In genomic region chr13:27921421-27921960, GRCh38 we compare ENCODE assay signal across 12 cellular contexts. TPM values are rescaled to one million over a fixed set of nuclear protein-coding genes. Genes with fewer than 3 reads are reported as not detected.
A peak's percentile ranks its signal among the peaks of the same experiment; 100 is the strongest.
DNase-seq lines count a peak whose midpoint lies in the region; ATAC-seq, FAIRE-seq and TF ChIP-seq lines count a peak whose summit lies in the region.
"Had no signal": no experiment of that assay in that cellular context is flagged by ENCODE, and none has a peak within 500 bp of the region (broad histone marks: within the 10 kb centered on the region; RNA-seq: fewer than 3 reads in every experiment).

No MANE protein-coding gene starts in this region.

- WGBS in HepG2 (ENCODE audit: low lambda C conversion rate) = 89% methylated on average over 10 of the region's 41 CpGs

- no peak overlapping the region for H3K27ac Mint-ChIP-seq in activated CD4-positive, alpha-beta T cell treated with anti-CD3 and anti-CD28 coated beads, Interleukin-2, amount 10 ng/mL, durations not matched to agents 24 days and 14 days
- H3K27ac Mint-ChIP-seq in activated CD4-positive, alpha-beta memory T cell treated with anti-CD3 and anti-CD28 coated beads for 36 hours = no peak overlapping the region
- no peak overlapping the region for H3K27ac Mint-ChIP-seq in mesothelial cell of epicardium

- CTCF ChIA-PET in activated CD4-positive, alpha-beta memory T cell treated with anti-CD3 and anti-CD28 coated beads for 36 hours (lab: Charles Lee) = interaction anchor here (0.8 to 2.7 kb wide), 2 partner anchors 33 to 51 kb away, joined by 3 to 21 read pairs; no protein-coding TSS in a partner anchor
- CTCF ChIA-PET in HepG2 (lab: Yijun Ruan, JAX; ENCODE audit: low intra/inter-chr PET ratio, low total read pairs) = no interaction called here

- H3K27me3 Mint-ChIP-seq in activated CD4-positive, alpha-beta T cell treated with anti-CD3 and anti-CD28 coated beads, Interleukin-2, amount 10 ng/mL, durations not matched to agents 24 days and 14 days = peaks cover 82% of the 10 kb centered on the region
- peaks cover 71% of the 10 kb centered on the region for H3K27me3 Mint-ChIP-seq in activated CD4-positive, alpha-beta memory T cell treated with anti-CD3 and anti-CD28 coated beads for 36 hours
- H3K27me3 Mint-ChIP-seq in mesothelial cell of epicardium (ENCODE audit: low read depth) = peaks cover 96% of the 10 kb centered on the region

- TF ChIP-seq CTCF in HepG2 (CRISPR knock-in tag; IDR thresholded peaks at IDR 0.05) (no peak), omental fat pad (IDR thresholded peaks at IDR 0.05) (no peak), mesothelial cell of epicardium (IDR thresholded peaks at IDR 0.05; ENCODE audit: unreplicated experiment) (no peak)

- H3K4me1 Mint-ChIP-seq in activated CD4-positive, alpha-beta T cell treated with anti-CD3 and anti-CD28 coated beads, Interleukin-2, amount 10 ng/mL, durations not matched to agents 24 days and 14 days = peaks cover 12% of the 10 kb centered on the region
- H3K4me1 Mint-ChIP-seq in activated CD4-positive, alpha-beta memory T cell treated with anti-CD3 and anti-CD28 coated beads for 36 hours (ENCODE audit: low read depth) = peaks cover 38% of the 10 kb centered on the region
- H3K4me1 Mint-ChIP-seq in mesothelial cell of epicardium = peaks cover 13% of the 10 kb centered on the region

- TF ChIP-seq EP300 in HepG2 (IDR thresholded peaks at IDR 0.05; ENCODE audit: low read depth in 2 of 2, low read length in 2 of 2) = no peak
- TF ChIP-seq EP300 in HepG2 (CRISPR knock-in tag; IDR thresholded peaks at IDR 0.05; ENCODE audit: borderline replicate concordance) = no peak

- H3K4me3 ChIP-seq in HepG2 (replicated peaks in 1 of 3; ENCODE audit: insufficient read depth in 1 of 3, low read depth in 2 of 3, low read length in 3 of 3) (peak overlapping the region in 2 of 3 experiments; percentile 45 to 68; a peak in 3 of 6 replicates), stomach smooth muscle (ENCODE audit: low read length in 2 of 2) (peak overlapping the region; percentile 54 to 68)

- H3K4me2 ChIP-seq in HepG2 (ENCODE audit: low read depth, low read length) = peak overlapping the region; percentile 77

- no peak for TF ChIP-seq RAD21 in HepG2 (CRISPR knock-in tag; IDR thresholded peaks at IDR 0.05)

- no peak overlapping the region for H3K9ac ChIP-seq in HepG2 (ENCODE audit: insufficient read depth, low read depth, low read length)
- H3K9ac ChIP-seq in stomach smooth muscle (ENCODE audit: low read length in 2 of 2) = no peak overlapping the region

- H3K4me1 ChIP-seq in HepG2 (ENCODE audit: insufficient read depth, low read length) (peaks cover 35% of the 10 kb centered on the region), stomach smooth muscle (ENCODE audit: control insufficient read depth, insufficient read depth, low read length) (peaks cover 42% of the 10 kb centered on the region)

- H3K27me3 ChIP-seq in HepG2 (ENCODE audit: control insufficient read depth in 1 of 2, insufficient read depth in 2 of 2, low read length in 2 of 2) (peaks cover 8 to 53% of the 10 kb centered on the region in 2 experiments), stomach smooth muscle (ENCODE audit: control insufficient read depth in 1 of 2, insufficient read depth in 2 of 2, low read length in 2 of 2) (peaks cover 73 to 93% of the 10 kb centered on the region in 2 donors)

- no peak for FAIRE-seq in HepG2 (lab: Jason Lieb, UNC)

- in situ Hi-C loops in HepG2 (cut with HindIII; ENCODE audit: extremely low pct_ligation_motif_present, low pct_unique_long_range_greater_than_20kb) = no loop called here

- BruUV-seq in HepG2 (replicated peaks; lab: Mats Ljungman, UMichigan) = no TSS peak

- H3K4me3 Mint-ChIP-seq in activated CD4-positive, alpha-beta T cell treated with anti-CD3 and anti-CD28 coated beads, Interleukin-2, amount 10 ng/mL, durations not matched to agents 24 days and 14 days = peak overlapping the region; percentile 67
- peak overlapping the region; percentile 66 for H3K4me3 Mint-ChIP-seq in activated CD4-positive, alpha-beta memory T cell treated with anti-CD3 and anti-CD28 coated beads for 36 hours
- H3K4me3 Mint-ChIP-seq in mesothelial cell of epicardium = no peak overlapping the region

- peaks cover 9% of the 10 kb centered on the region for H3K9me3 Mint-ChIP-seq in activated CD4-positive, alpha-beta T cell treated with anti-CD3 and anti-CD28 coated beads, Interleukin-2, amount 10 ng/mL, durations not matched to agents 24 days and 14 days
- H3K9me3 Mint-ChIP-seq in activated CD4-positive, alpha-beta memory T cell treated with anti-CD3 and anti-CD28 coated beads for 36 hours = no peaks in the 10 kb centered on the region
- no peaks in the 10 kb centered on the region for H3K9me3 Mint-ChIP-seq in mesothelial cell of epicardium
- H3K9me3 Mint-ChIP-seq: T-helper 1 cell treated with Interleukin-12 subunit alpha and Interleukin-12 subunit beta and Interleukin-4 antibody, amounts not matched to agents 30 μg/mL and 1 μg/mL, for 36 hours had no signal

- ATAC-seq in HepG2 (peak; percentile 21), omental fat pad (ENCODE audit: low FRiP score) (no peak), GM19328 (IDR thresholded peaks at IDR 0.05; ENCODE audit: unreplicated experiment) (no peak)

- no peaks in the 10 kb centered on the region for H4K20me1 ChIP-seq in HepG2 (ENCODE audit: insufficient read depth, low read length)

- H3K79me2 ChIP-seq in HepG2 (ENCODE audit: insufficient read depth, low read length) = no peaks in the 10 kb centered on the region

- peaks cover 3% of the 10 kb centered on the region for H3K36me3 Mint-ChIP-seq in activated CD4-positive, alpha-beta T cell treated with anti-CD3 and anti-CD28 coated beads, Interleukin-2, amount 10 ng/mL, durations not matched to agents 24 days and 14 days (ENCODE audit: low read depth)
- no peaks in the 10 kb centered on the region for H3K36me3 Mint-ChIP-seq in activated CD4-positive, alpha-beta memory T cell treated with anti-CD3 and anti-CD28 coated beads for 36 hours
- no peaks in the 10 kb centered on the region for H3K36me3 Mint-ChIP-seq in mesothelial cell of epicardium

- POLR2A ChIA-PET in activated CD4-positive, alpha-beta memory T cell treated with anti-CD3 and anti-CD28 coated beads for 36 hours (lab: Charles Lee) = interaction anchor here (1.0 kb wide), 1 partner anchor 48 kb away, joined by 3 read pairs; no protein-coding TSS in a partner anchor
- POLR2A ChIA-PET in HepG2 (lab: Yijun Ruan, JAX) = no interaction called here

- intact Hi-C loops in activated CD4-positive, alpha-beta T cell treated with anti-CD3 and anti-CD28 coated beads, Interleukin-2, amount 10 ng/mL, durations not matched to agents 24 days and 14 days (cut with micrococcal nuclease) = loop anchor here (10.0 kb wide), 1 partner anchor 97 kb away; no protein-coding TSS in a partner anchor
- intact Hi-C loops in activated CD4-positive, alpha-beta memory T cell treated with anti-CD3 and anti-CD28 coated beads for 36 hours (cut with micrococcal nuclease) = loop anchor here (5.0 kb wide), 1 partner anchor 129 kb away; the partner anchor contains the start of gene GSX1
- intact Hi-C loops in HepG2 (cut with micrococcal nuclease; ENCODE audit: unreplicated experiment) = loop anchor here (2.0 kb wide), 1 partner anchor 39 kb away; no protein-coding TSS in a partner anchor

- no peak for DNase-seq in activated CD4-positive, alpha-beta T cell treated with anti-CD3 and anti-CD28 coated beads, Interleukin-2, amount 10 ng/mL, durations not matched to agents 24 days and 14 days
- DNase-seq in activated CD4-positive, alpha-beta T cell treated with anti-CD3 and anti-CD28 coated beads, Interleukin-2, amount 50 U/mL, for 48 hours = no peak
- peak; percentile 50 for DNase-seq in activated CD4-positive, alpha-beta memory T cell treated with anti-CD3 and anti-CD28 coated beads for 36 hours
- DNase-seq in HepG2 (ENCODE audit: low spot score) (no peak), omental fat pad (ENCODE audit: low spot score) (no peak), mesothelial cell of epicardium (ENCODE audit: low spot score in 2 of 2, unreplicated experiment in 2 of 2) (no peak)

- H2AFZ ChIP-seq in HepG2 (ENCODE audit: low read length) = no peak overlapping the region

- H3K36me3 ChIP-seq in HepG2 (replicated peaks in 1 of 2; ENCODE audit: control insufficient read depth in 1 of 2, insufficient read depth in 2 of 2, low read length in 2 of 2) (no peaks in the 10 kb centered on the region), stomach smooth muscle (ENCODE audit: control insufficient read depth in 2 of 2, insufficient read depth in 2 of 2, low read length in 2 of 2) (no peaks in the 10 kb centered on the region)

- no peak overlapping the region for H3K27ac ChIP-seq in HepG2 (ENCODE audit: extremely low read length, insufficient read depth, low read length)
- H3K27ac ChIP-seq in stomach smooth muscle (ENCODE audit: low read length) = no peak overlapping the region

- no peak for TF ChIP-seq POLR2A in HepG2 (IDR thresholded peaks at IDR 0.05; ENCODE audit: insufficient read depth in 1 of 2, low read depth in 2 of 2, low read length in 2 of 2)

- H3K9me3 ChIP-seq in HepG2 (ENCODE audit: low read length) = no peaks in the 10 kb centered on the region
- no peaks in the 10 kb centered on the region for H3K9me3 ChIP-seq in stomach smooth muscle (ENCODE audit: control insufficient read depth in 2 of 2, low read length in 2 of 2)

RNA-seq across cellular contexts. Expression of gene PDX1, which starts 1.7 kb away (rescaled TPM):
- not detected in 2 replicates for total RNA-seq in activated CD4-positive, alpha-beta T cell treated with anti-CD3 and anti-CD28 coated beads, Interleukin-2, amount 10 ng/mL, durations not matched to agents 24 days and 14 days
- total RNA-seq in activated CD4-positive, alpha-beta memory T cell treated with anti-CD3 and anti-CD28 coated beads for 36 hours = not detected
- total RNA-seq in HepG2 (2016; rRNA removed; fragmentation: Illumina TruSeq; extraction: Trizol) = 0.07 TPM in 1 of 2 replicates, not detected in the other
- not detected in 2 replicates for total RNA-seq in HepG2 (2016; cell fraction: cytosol; rRNA removed; fragmentation: Illumina TruSeq; extraction: Trizol; ENCODE audit: low read depth)
- 0.06 and 0.12 TPM in 2 replicates for total RNA-seq in HepG2 (2016; cell fraction: insoluble cytoplasmic fraction; rRNA removed; fragmentation: Illumina TruSeq; extraction: Trizol)
- 0.09 and 0.14 TPM in 2 replicates for total RNA-seq in HepG2 (2016; cell fraction: membrane; rRNA removed; fragmentation: Illumina TruSeq; extraction: Trizol)
- not detected in 2 replicates for total RNA-seq in HepG2 (2016; cell fraction: nucleus; rRNA removed; fragmentation: Illumina TruSeq; extraction: Trizol)
- not detected in 2 replicates for polyA plus RNA-seq in HepG2 (2011; rRNA removed)
- 0.03 TPM in 1 of 2 replicates, not detected in the other for polyA plus RNA-seq in HepG2 (2011; cell fraction: cytosol; rRNA removed)
- not detected in 2 replicates for polyA plus RNA-seq in HepG2 (2011; cell fraction: nucleus; rRNA removed)
- 0.12 and 0.30 TPM in 2 replicates for polyA plus RNA-seq in HepG2 (2012)
- polyA plus RNA-seq in HepG2 (2016; cell fraction: cytosol; fragmentation: Illumina TruSeq; extraction: Trizol; ENCODE audit: low read depth) = 0.26 and 0.31 TPM in 2 replicates
- 0.61 TPM in 2 replicates for polyA plus RNA-seq in HepG2 (2016; cell fraction: insoluble cytoplasmic fraction; fragmentation: Illumina TruSeq; extraction: Trizol; ENCODE audit: low read depth)
- polyA plus RNA-seq in HepG2 (2016; cell fraction: membrane; fragmentation: Illumina TruSeq; extraction: Trizol; ENCODE audit: low read depth) = 0.36 and 0.37 TPM in 2 replicates
- 0.48 and 0.71 TPM in 2 replicates for polyA plus RNA-seq in HepG2 (2016; cell fraction: nucleus; fragmentation: Illumina TruSeq; extraction: Trizol; ENCODE audit: insufficient read depth, low read depth)
- not detected in 2 replicates for polyA minus RNA-seq in HepG2 (2011; rRNA and poly(A)+ RNA removed; ENCODE audit: low replicate concordance)
- not detected in 2 replicates for polyA minus RNA-seq in HepG2 (2011; cell fraction: cytosol; rRNA and poly(A)+ RNA removed)
- 0.12 TPM in 1 of 2 replicates, not detected in the other for polyA minus RNA-seq in HepG2 (2011; cell fraction: nucleus; rRNA and poly(A)+ RNA removed)
- not detected for total RNA-seq in omental fat pad
- not detected in 3 replicates for total RNA-seq in mesothelial cell of epicardium
- total RNA-seq: LHCN-M2, myocyte, subcutaneous adipose tissue had no signal

RNA-seq across cellular contexts. Expression of gene CDX2, which starts 47.6 kb away (rescaled TPM):
- not detected in 2 replicates for total RNA-seq in activated CD4-positive, alpha-beta T cell treated with anti-CD3 and anti-CD28 coated beads, Interleukin-2, amount 10 ng/mL, durations not matched to agents 24 days and 14 days
- not detected for total RNA-seq in activated CD4-positive, alpha-beta memory T cell treated with anti-CD3 and anti-CD28 coated beads for 36 hours
- total RNA-seq in HepG2 (2016; rRNA removed; fragmentation: Illumina TruSeq; extraction: Trizol) = 0.04 TPM in 1 of 2 replicates, not detected in the other
- total RNA-seq in HepG2 (2016; cell fraction: cytosol; rRNA removed; fragmentation: Illumina TruSeq; extraction: Trizol; ENCODE audit: low read depth) = 0.09 TPM in 1 of 2 replicates, not detected in the other
- total RNA-seq in HepG2 (2016; cell fraction: insoluble cytoplasmic fraction; rRNA removed; fragmentation: Illumina TruSeq; extraction: Trizol) = 0.04 TPM in 1 of 2 replicates, not detected in the other
- total RNA-seq in HepG2 (2016; cell fraction: membrane; rRNA removed; fragmentation: Illumina TruSeq; extraction: Trizol) = 0.14 and 0.25 TPM in 2 replicates
- total RNA-seq in HepG2 (2016; cell fraction: nucleus; rRNA removed; fragmentation: Illumina TruSeq; extraction: Trizol) = not detected in 2 replicates
- polyA plus RNA-seq in HepG2 (2011; rRNA removed) = not detected in 2 replicates
- polyA plus RNA-seq in HepG2 (2011; cell fraction: cytosol; rRNA removed) = not detected in 2 replicates
- polyA plus RNA-seq in HepG2 (2011; cell fraction: nucleus; rRNA removed) = 0.27 TPM in 1 of 2 replicates, not detected in the other
- polyA plus RNA-seq in HepG2 (2012) = not detected in 2 replicates
- 0.02 and 0.08 TPM in 2 replicates for polyA plus RNA-seq in HepG2 (2016; cell fraction: cytosol; fragmentation: Illumina TruSeq; extraction: Trizol; ENCODE audit: low read depth)
- polyA plus RNA-seq in HepG2 (2016; cell fraction: insoluble cytoplasmic fraction; fragmentation: Illumina TruSeq; extraction: Trizol; ENCODE audit: low read depth) = not detected in 2 replicates
- 0.22 TPM in 1 of 2 replicates, not detected in the other for polyA plus RNA-seq in HepG2 (2016; cell fraction: membrane; fragmentation: Illumina TruSeq; extraction: Trizol; ENCODE audit: low read depth)
- not detected in 2 replicates for polyA plus RNA-seq in HepG2 (2016; cell fraction: nucleus; fragmentation: Illumina TruSeq; extraction: Trizol; ENCODE audit: insufficient read depth, low read depth)
- polyA minus RNA-seq in HepG2 (2011; rRNA and poly(A)+ RNA removed; ENCODE audit: low replicate concordance) = not detected in 2 replicates
- polyA minus RNA-seq in HepG2 (2011; cell fraction: cytosol; rRNA and poly(A)+ RNA removed) = not detected in 2 replicates
- polyA minus RNA-seq in HepG2 (2011; cell fraction: nucleus; rRNA and poly(A)+ RNA removed) = 0.13 TPM in 1 of 2 replicates, not detected in the other
- not detected for total RNA-seq in omental fat pad
- total RNA-seq in mesothelial cell of epicardium = 0.05 to 0.16 TPM in 2 of 3 replicates, not detected in the other
- total RNA-seq: LHCN-M2, myocyte, subcutaneous adipose tissue had no signal
